Comparison of ENCODE assay signal across 8 cellular contexts in genomic region chr7:44769381-44770209, GRCh38. TPM values are rescaled to one million over a fixed set of nuclear protein-coding genes. Genes with fewer than 3 reads are reported as not detected.
DNase-seq lines count a peak whose midpoint lies in the region; ATAC-seq lines count a peak whose summit lies in the region.

No MANE protein-coding gene starts in this region.

- peaks cover 12% of the 10 kb centered on the region for H3K36me3 Mint-ChIP-seq in CD4-positive, CD25-positive, alpha-beta regulatory T cell
- peaks cover 2% of the 10 kb centered on the region for H3K36me3 Mint-ChIP-seq in activated naive CD4-positive, alpha-beta T cell treated with anti-CD3 and anti-CD28 coated beads, Interleukin-2, amount 50 U/mL, for 24 hours
- peaks cover 3 to 15% (median 9%) of the 10 kb centered on the region in 3 donors for H3K36me3 Mint-ChIP-seq in immature natural killer cell

- H3K4me3 ChIP-seq in CD4-positive, CD25-positive, alpha-beta regulatory T cell (ENCODE audit: low read depth, low read length) = peak overlapping the region; percentile 39
- H3K4me3 ChIP-seq in subcutaneous abdominal adipose tissue (ENCODE audit: low read depth in 1 of 5, low read length in 5 of 5) = peak overlapping the region; percentile 31 to 63 (median 47)

- no peaks in the 10 kb centered on the region for H3K9me3 Mint-ChIP-seq in CD4-positive, CD25-positive, alpha-beta regulatory T cell
- no peaks in the 10 kb centered on the region for H3K9me3 Mint-ChIP-seq in activated naive CD4-positive, alpha-beta T cell treated with anti-CD3 and anti-CD28 coated beads, Interleukin-2, amount 50 U/mL, for 24 hours
- peaks cover 0 to 2% (median 0%) of the 10 kb centered on the region in 6 donors for H3K9me3 Mint-ChIP-seq in immature natural killer cell

- no peaks in the 10 kb centered on the region for H3K27me3 Mint-ChIP-seq in CD4-positive, CD25-positive, alpha-beta regulatory T cell
- no peaks in the 10 kb centered on the region for H3K27me3 Mint-ChIP-seq in activated naive CD4-positive, alpha-beta T cell treated with anti-CD3 and anti-CD28 coated beads, Interleukin-2, amount 50 U/mL, for 24 hours
- H3K27me3 Mint-ChIP-seq in immature natural killer cell (ENCODE audit: low read depth in 3 of 3) = peaks cover 0 to 5% (median 5%) of the 10 kb centered on the region in 3 donors

- H3K4me1 ChIP-seq in CD4-positive, CD25-positive, alpha-beta regulatory T cell (ENCODE audit: control insufficient read depth, insufficient read depth, low read length, poor library complexity, severe bottlenecking) = peaks cover 34% of the 10 kb centered on the region
- H3K4me1 ChIP-seq in subcutaneous abdominal adipose tissue (ENCODE audit: control insufficient read depth in 5 of 5, insufficient read depth in 5 of 5, low read length in 5 of 5) = peaks cover 8 to 33% (median 32%) of the 10 kb centered on the region in 5 donors

- peak overlapping the region; percentile 61 for H3K27ac ChIP-seq in CD4-positive, CD25-positive, alpha-beta regulatory T cell (ENCODE audit: insufficient read depth, low read length, poor library complexity, severe bottlenecking)
- H3K27ac ChIP-seq in subcutaneous abdominal adipose tissue (ENCODE audit: low read depth, low read length) = peak overlapping the region; percentile 38

- H3K9me3 ChIP-seq in CD4-positive, CD25-positive, alpha-beta regulatory T cell (ENCODE audit: control insufficient read depth in 2 of 2, low read length in 2 of 2) = no peaks in the 10 kb centered on the region
- H3K9me3 ChIP-seq in subcutaneous abdominal adipose tissue (ENCODE audit: control insufficient read depth in 5 of 5, low read length in 5 of 5) = no peaks in the 10 kb centered on the region

- no peaks in the 10 kb centered on the region for H3K27me3 ChIP-seq in CD4-positive, CD25-positive, alpha-beta regulatory T cell (ENCODE audit: control insufficient read depth, insufficient read depth, low read length)
- no peaks in the 10 kb centered on the region for H3K27me3 ChIP-seq in subcutaneous abdominal adipose tissue (ENCODE audit: control insufficient read depth in 5 of 5, insufficient read depth in 4 of 5, low read length in 5 of 5)

- DNase-seq in CD4-positive, CD25-positive, alpha-beta regulatory T cell = peak in 1 of 3 donors; percentile 69
- DNase-seq in immature natural killer cell (peak; percentile 74 to 81 (median 80)), NCI-H1048 (lab: John Stamatoyannopoulos, UW) (no peak)
- DNase-seq in activated effector memory CD4-positive, alpha-beta T cell treated with Interleukin-2 at 50 U/mL for 16 hours = no peak

- H3K4me1 Mint-ChIP-seq in CD4-positive, CD25-positive, alpha-beta regulatory T cell = peaks cover 0 to 46% (median 24%) of the 10 kb centered on the region in 4 donors
- H3K4me1 Mint-ChIP-seq in activated naive CD4-positive, alpha-beta T cell treated with anti-CD3 and anti-CD28 coated beads, Interleukin-2, amount 50 U/mL, for 24 hours = peaks cover 44% of the 10 kb centered on the region
- peaks cover 43 to 48% of the 10 kb centered on the region in 2 donors for H3K4me1 Mint-ChIP-seq in immature natural killer cell

- H3K27ac Mint-ChIP-seq in CD4-positive, CD25-positive, alpha-beta regulatory T cell = peak overlapping the region; percentile 90 to 98 (median 92)
- peak overlapping the region; percentile 48 for H3K27ac Mint-ChIP-seq in activated naive CD4-positive, alpha-beta T cell treated with anti-CD3 and anti-CD28 coated beads, Interleukin-2, amount 50 U/mL, for 24 hours
- H3K27ac Mint-ChIP-seq in immature natural killer cell = peak overlapping the region; percentile 81 to 97 (median 88)

- no peak for ATAC-seq in CD4-positive, CD25-positive, alpha-beta regulatory T cell (ENCODE audit: low read depth in 2 of 2)
- ATAC-seq in GM19324 (IDR thresholded peaks at IDR 0.05; ENCODE audit: low FRiP score, unreplicated experiment) (peak; percentile 60), HG03342 (IDR thresholded peaks at IDR 0.05; ENCODE audit: unreplicated experiment) (peak; percentile 61)

- peaks cover 31% of the 10 kb centered on the region for H3K36me3 ChIP-seq in CD4-positive, CD25-positive, alpha-beta regulatory T cell (ENCODE audit: control insufficient read depth, insufficient read depth, low read length)
- peaks cover 0 to 35% (median 31%) of the 10 kb centered on the region in 5 donors for H3K36me3 ChIP-seq in subcutaneous abdominal adipose tissue (ENCODE audit: control insufficient read depth in 5 of 5, insufficient read depth in 5 of 5, low read length in 5 of 5)

- peak overlapping the region in 3 of 4 donors; percentile 35 to 64 (median 57) for H3K4me3 Mint-ChIP-seq in CD4-positive, CD25-positive, alpha-beta regulatory T cell
- peak overlapping the region; percentile 34 for H3K4me3 Mint-ChIP-seq in activated naive CD4-positive, alpha-beta T cell treated with anti-CD3 and anti-CD28 coated beads, Interleukin-2, amount 50 U/mL, for 24 hours
- H3K4me3 Mint-ChIP-seq in immature natural killer cell = peak overlapping the region; percentile 80 to 87 (median 84)

- peak overlapping the region in 1 of 5 donors; percentile 46 for H3K9ac ChIP-seq in subcutaneous abdominal adipose tissue (ENCODE audit: low read length in 5 of 5)

RNA-seq across cellular contexts. Expression of gene ZMIZ2, which starts 20.9 kb away (rescaled TPM):
- 110 TPM for total RNA-seq in CD4-positive, CD25-positive, alpha-beta regulatory T cell
- polyA plus RNA-seq in CD4-positive, CD25-positive, alpha-beta regulatory T cell = 1 to 10 TPM; 2.9 to 5.0 (median 4.4) TPM
- polyA plus RNA-seq in immature natural killer cell = 1 to 10 TPM in 2 of 3 donors, under 1 TPM in 1; 0.58 to 8.1 (median 3.3) TPM

RNA-seq across cellular contexts. Expression of gene PPIA, which starts 26.9 kb away (rescaled TPM):
- total RNA-seq in CD4-positive, CD25-positive, alpha-beta regulatory T cell = 670 TPM
- polyA plus RNA-seq in CD4-positive, CD25-positive, alpha-beta regulatory T cell = 1,000 to 10,000 TPM; 4,149 to 4,426 (median 4,258) TPM
- polyA plus RNA-seq in immature natural killer cell = 1,000 to 10,000 TPM; 2,627 to 4,215 (median 3,741) TPM

Comparison
In these comparisons a context has a peak if more than half of its experiments do, and no peak if none do; other contexts are left out.
1. ATAC-seq: peak in GM19324 (single experiment) and HG03342 (single experiment); none in CD4-positive, CD25-positive, alpha-beta regulatory T cell (0 of 2).
2. DNase-seq: peak in immature natural killer cell (3 of 3); none in activated effector memory CD4-positive, alpha-beta T cell treated with Interleukin-2 at 50 U/mL for 16 hours (single experiment) and NCI-H1048 (single experiment).
3. H3K4me3 Mint-ChIP-seq: peak in every context shown above with its lines; median percentile 84 in immature natural killer cell; 57 in CD4-positive, CD25-positive, alpha-beta regulatory T cell; 34 in activated naive CD4-positive, alpha-beta T cell treated with anti-CD3 and anti-CD28 coated beads, Interleukin-2, amount 50 U/mL, for 24 hours.
4. Peak in every context shown above with its lines, with median percentiles within 50 percentile points of each other: H3K27ac Mint-ChIP-seq.